In the genomic region with DNA sequence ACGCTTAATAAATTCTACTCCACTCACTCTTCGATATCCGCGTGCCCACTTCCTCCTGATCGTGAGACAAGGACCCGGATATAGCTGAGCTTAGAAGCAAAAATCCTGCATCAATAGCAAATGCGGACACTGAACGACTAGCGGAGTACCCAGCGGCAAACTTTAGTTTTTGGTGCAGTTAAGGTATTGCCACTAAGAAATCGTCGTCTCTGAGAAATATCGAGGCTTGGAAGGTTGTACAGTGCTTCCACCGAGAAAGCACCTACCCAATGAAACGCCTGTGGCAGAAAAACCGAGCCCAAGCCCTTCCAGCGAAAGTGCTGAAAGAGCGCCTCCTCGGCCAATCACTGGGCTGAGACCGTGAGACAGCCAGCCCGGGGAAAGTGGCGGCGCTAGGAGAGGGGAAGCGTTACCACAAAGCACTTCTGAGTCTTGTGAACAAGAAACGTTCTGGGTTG, we compare ENCODE assay signal across 7 cellular contexts.
DNase-seq lines count a peak whose midpoint lies in the region; ATAC-seq lines count a peak whose summit lies in the region.

No MANE protein-coding gene starts in this region.

- ATAC-seq in GM18520 (IDR thresholded peaks at IDR 0.05; ENCODE audit: unreplicated experiment) = peak; percentile 26
- peak; percentile 49 for ATAC-seq in HG02973 (IDR thresholded peaks at IDR 0.05; ENCODE audit: unreplicated experiment)

- DNase-seq in NCI-H2081 (lab: John Stamatoyannopoulos, UW) (peak; percentile 86 to 91), T-helper 22 cell (ENCODE audit: low read depth) (peak; percentile 75), astrocyte of the hippocampus (ENCODE audit: low read depth, low spot score) (peak; percentile 86), iPS-NIHi7 (ENCODE audit: extremely low spot score) (peak; percentile 68)
- DNase-seq in stimulated activated CD4-positive, alpha-beta T cell treated with anti-CD3 and anti-CD28 coated beads, Interleukin-12 subunit alpha, Interleukin-12 subunit beta, amount 100 ng/mL, for 48 hours (ENCODE audit: low read depth in 2 of 3, low spot score in 1 of 3) = peak; percentile 72 to 77 (median 74)

Comparison
In these comparisons a context has a peak if more than half of its experiments do, and no peak if none do; other contexts are left out.
1. Peak in every context shown above with its lines: DNase-seq and ATAC-seq.